27 cellular contexts compared by ENCODE assay signal in the genomic region with DNA sequence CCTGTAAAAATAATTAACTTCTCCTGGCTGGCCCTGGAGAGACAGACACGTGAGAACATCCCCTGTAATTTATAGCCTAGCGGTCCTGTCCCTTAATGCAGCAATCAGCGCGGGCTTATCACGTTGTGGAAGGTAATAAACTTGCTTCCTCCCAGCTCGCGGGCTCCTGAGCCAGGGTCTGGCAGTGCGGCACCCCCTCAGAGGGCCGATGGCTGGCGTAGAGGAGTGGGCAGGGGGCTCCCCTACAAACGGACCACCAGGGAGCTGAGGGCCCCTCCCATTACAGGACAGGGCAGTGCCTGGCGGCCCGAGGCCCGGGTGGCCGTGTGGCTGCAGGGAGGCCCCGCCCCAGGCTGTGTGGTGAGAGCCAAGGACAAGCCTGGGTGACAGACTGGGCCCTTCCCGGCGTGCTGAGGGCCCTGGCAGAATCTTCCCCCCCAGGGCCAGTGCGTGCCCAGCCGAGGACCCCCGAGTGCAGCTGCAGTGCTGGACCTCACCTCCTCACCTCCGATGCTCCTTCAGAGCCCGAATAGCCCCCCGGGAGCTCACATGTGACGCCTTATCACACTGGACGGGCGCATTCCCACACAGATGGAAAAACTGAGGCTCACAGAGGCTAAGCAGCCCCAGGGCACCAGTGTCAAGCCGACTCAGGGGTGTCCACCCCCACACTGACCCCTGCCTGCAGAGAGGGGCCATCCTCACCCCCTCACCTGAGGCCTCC.
DNase-seq lines count a peak whose midpoint lies in the region; ATAC-seq and TF ChIP-seq lines count a peak whose summit lies in the region.
"Had no signal": no experiment of that assay in that cellular context is flagged by ENCODE, and none has a peak within 500 bp of the region (broad histone marks: within the 10 kb centered on the region; RNA-seq: fewer than 3 reads in every experiment).

No MANE protein-coding gene starts in this region.

- no peaks in the 10 kb centered on the region for H3K4me1 Mint-ChIP-seq in activated CD8-positive, alpha-beta T cell treated with anti-CD3 and anti-CD28 coated beads for 36 hours (ENCODE audit: low read depth)
- H3K4me1 Mint-ChIP-seq: activated naive CD4-positive, alpha-beta T cell treated with anti-CD3 and anti-CD28 coated beads, Interleukin-2, amount 50 U/mL, for 24 hours; CD4-positive, CD25-positive, alpha-beta regulatory T cell had no signal

- H3K9me3 ChIP-seq in BE2C (no peaks in the 10 kb centered on the region), right lobe of liver (no peaks in the 10 kb centered on the region), HAP-1 (peaks cover 3% of the 10 kb centered on the region; the same call in 1 of the 2 replicates)

- H3K27me3 ChIP-seq in BE2C (peaks cover 78% of the 10 kb centered on the region), right lobe of liver (no peaks in the 10 kb centered on the region), HAP-1 (ENCODE audit: low read depth) (peaks cover 33% of the 10 kb centered on the region)
- H3K27me3 ChIP-seq: foreskin keratinocyte had no signal

- H3K27ac Mint-ChIP-seq in activated CD8-positive, alpha-beta T cell treated with anti-CD3 and anti-CD28 coated beads for 36 hours = no peak overlapping the region
- H3K27ac Mint-ChIP-seq: activated naive CD4-positive, alpha-beta T cell treated with anti-CD3 and anti-CD28 coated beads, Interleukin-2, amount 50 U/mL, for 24 hours; CD4-positive, CD25-positive, alpha-beta regulatory T cell; effector memory CD8-positive, alpha-beta T cell; HFFc6 had no signal

- WGBS in right lobe of liver (ENCODE audit: insufficient coverage, low coverage, low lambda C conversion rate, missing lambda C conversion rate) = 53% methylated on average over 9 of the region's 28 CpGs

- H3K4me1 ChIP-seq in BE2C = no peaks in the 10 kb centered on the region
- no peaks in the 10 kb centered on the region for H3K4me1 ChIP-seq in right lobe of liver
- H3K4me1 ChIP-seq in HAP-1 = no peaks in the 10 kb centered on the region
- H3K4me1 ChIP-seq: foreskin keratinocyte, heart left ventricle, stomach, tibial artery had no signal

- DNase-seq in NCI-H1105 treated with DMSO at 0.1 percent for 48 hours (lab: John Stamatoyannopoulos, UW) (peak; percentile 1), NCI-H1105 (lab: John Stamatoyannopoulos, UW) (no peak), BE2C (peak; percentile 15), right lobe of liver (peak; percentile 3 to 30 (median 26)), HAP-1 (ENCODE audit: low spot score in 2 of 2) (no peak)
- no peak for DNase-seq in activated CD8-positive, alpha-beta T cell treated with anti-CD3 and anti-CD28 coated beads for 36 hours
- DNase-seq in activated CD4-positive, alpha-beta T cell treated with anti-CD3 and anti-CD28 coated beads, Interleukin-2, amount 50 U/mL, for 1 hour = no peak
- DNase-seq: activated CD4-positive, alpha-beta T cell treated with anti-CD3 and anti-CD28 coated beads for 4 hours; CD4-positive, CD25-positive, alpha-beta regulatory T cell; effector memory CD8-positive, alpha-beta T cell; foreskin keratinocyte; HFFc6; Kasumi-1; mesendoderm; NCI-H1694 treated with DMSO at 0.1 percent for 48 hours; occipital lobe; stimulated activated CD4-positive, alpha-beta T cell treated with anti-CD3 and anti-CD28 coated beads, Interleukin-2, amount 100 ng/mL, for 24 hours; stomach had no signal

- peaks cover 7% of the 10 kb centered on the region for H3K27me3 Mint-ChIP-seq in activated CD8-positive, alpha-beta T cell treated with anti-CD3 and anti-CD28 coated beads for 36 hours

- no peak for TF ChIP-seq POLR2A in right lobe of liver (IDR thresholded peaks at IDR 0.05)

- peaks cover 10% of the 10 kb centered on the region for H3K9me3 Mint-ChIP-seq in activated CD8-positive, alpha-beta T cell treated with anti-CD3 and anti-CD28 coated beads for 36 hours
- H3K9me3 Mint-ChIP-seq: activated naive CD4-positive, alpha-beta T cell treated with anti-CD3 and anti-CD28 coated beads, Interleukin-2, amount 50 U/mL, for 24 hours had no signal

- POLR2A ChIA-PET in activated CD8-positive, alpha-beta T cell treated with anti-CD3 and anti-CD28 coated beads for 36 hours (lab: Charles Lee) = no interaction called here

- TF ChIP-seq CTCF in BE2C (IDR thresholded peaks at IDR 0.05; ENCODE audit: low read depth, low read length) (no peak), right lobe of liver (IDR thresholded peaks at IDR 0.05) (no peak)
- TF ChIP-seq CTCF in activated CD8-positive, alpha-beta T cell treated with anti-CD3 and anti-CD28 coated beads for 36 hours (IDR thresholded peaks at IDR 0.05) = no peak

- CTCF ChIA-PET in activated CD8-positive, alpha-beta T cell treated with anti-CD3 and anti-CD28 coated beads for 36 hours (lab: Charles Lee) = interaction anchor here (0.9 kb wide), 1 partner anchor 114 kb away, joined by 4 read pairs; no protein-coding TSS in a partner anchor

- H3K27ac ChIP-seq in right lobe of liver = no peak overlapping the region
- H3K27ac ChIP-seq: 22Rv1, coronary artery, foreskin keratinocyte, heart left ventricle, stomach, tibial artery had no signal

- intact Hi-C loops in right lobe of liver (cut with DNase I) = no loop called here
- intact Hi-C loops in activated CD8-positive, alpha-beta T cell treated with anti-CD3 and anti-CD28 coated beads for 36 hours (cut with micrococcal nuclease) = no loop called here

- in situ Hi-C loops in HAP-1 (cut with MboI; ENCODE audit: low sequenced_read_pairs) = no loop called here

- ATAC-seq in SK-N-SH treated with all-trans-retinoic acid at 6 μM for 48 hours (0 out of 3 replicates have a peak, but pooled peaks have one; percentile 23), right lobe of liver (no peak)
- ATAC-seq in activated CD8-positive, alpha-beta T cell treated with anti-CD3 and anti-CD28 coated beads for 36 hours = no peak
- ATAC-seq: effector memory CD8-positive, alpha-beta T cell; esophagus mucosa; foreskin keratinocyte; heart left ventricle; naive thymus-derived CD8-positive, alpha-beta T cell had no signal

- peaks cover 5% of the 10 kb centered on the region for H3K36me3 Mint-ChIP-seq in activated CD8-positive, alpha-beta T cell treated with anti-CD3 and anti-CD28 coated beads for 36 hours (ENCODE audit: low read depth)
- H3K36me3 Mint-ChIP-seq: CD4-positive, CD25-positive, alpha-beta regulatory T cell had no signal

- no peak overlapping the region for H3K4me3 Mint-ChIP-seq in activated CD8-positive, alpha-beta T cell treated with anti-CD3 and anti-CD28 coated beads for 36 hours
- H3K4me3 Mint-ChIP-seq: activated naive CD4-positive, alpha-beta T cell treated with anti-CD3 and anti-CD28 coated beads, Interleukin-2, amount 50 U/mL, for 24 hours; CD4-positive, CD25-positive, alpha-beta regulatory T cell; effector memory CD8-positive, alpha-beta T cell; HFFc6; naive thymus-derived CD8-positive, alpha-beta T cell had no signal

- no peak overlapping the region for H3K4me3 ChIP-seq in BE2C (ENCODE audit: low read depth, low read length)
- H3K4me3 ChIP-seq in right lobe of liver = no peak overlapping the region
- H3K4me3 ChIP-seq in HAP-1 = no peak overlapping the region
- H3K4me3 ChIP-seq: coronary artery, heart left ventricle, smooth muscle cell, stomach, tibial artery had no signal

- H3K36me3 ChIP-seq in BE2C (no peaks in the 10 kb centered on the region), right lobe of liver (no peaks in the 10 kb centered on the region), HAP-1 (replicated peaks) (no peaks in the 10 kb centered on the region)
- H3K36me3 ChIP-seq: heart left ventricle, stomach, tibial artery had no signal

TF ChIP-seq in SK-N-SH treated with all-trans-retinoic acid at 6 μM for 48 hours, 23 proteins besides CTCF, POLR2A, EP300 and RAD21 (continues in another document):
- TF ChIP-seq BACH2 (CRISPR knock-in tag; IDR thresholded peaks at IDR 0.05; ENCODE audit: borderline replicate concordance) (no peak), ISL1 (CRISPR knock-in tag; IDR thresholded peaks at IDR 0.05) (no peak), ARNTL (CRISPR knock-in tag; IDR thresholded peaks at IDR 0.05; ENCODE audit: borderline replicate concordance, low read depth) (no peak), ZNF565 (CRISPR knock-in tag; conservative IDR thresholded peaks at IDR 0.05; ENCODE audit: low read depth) (no peak), RARB (CRISPR knock-in tag; IDR thresholded peaks at IDR 0.05) (no peak)
- TF ChIP-seq, protein P1, sequence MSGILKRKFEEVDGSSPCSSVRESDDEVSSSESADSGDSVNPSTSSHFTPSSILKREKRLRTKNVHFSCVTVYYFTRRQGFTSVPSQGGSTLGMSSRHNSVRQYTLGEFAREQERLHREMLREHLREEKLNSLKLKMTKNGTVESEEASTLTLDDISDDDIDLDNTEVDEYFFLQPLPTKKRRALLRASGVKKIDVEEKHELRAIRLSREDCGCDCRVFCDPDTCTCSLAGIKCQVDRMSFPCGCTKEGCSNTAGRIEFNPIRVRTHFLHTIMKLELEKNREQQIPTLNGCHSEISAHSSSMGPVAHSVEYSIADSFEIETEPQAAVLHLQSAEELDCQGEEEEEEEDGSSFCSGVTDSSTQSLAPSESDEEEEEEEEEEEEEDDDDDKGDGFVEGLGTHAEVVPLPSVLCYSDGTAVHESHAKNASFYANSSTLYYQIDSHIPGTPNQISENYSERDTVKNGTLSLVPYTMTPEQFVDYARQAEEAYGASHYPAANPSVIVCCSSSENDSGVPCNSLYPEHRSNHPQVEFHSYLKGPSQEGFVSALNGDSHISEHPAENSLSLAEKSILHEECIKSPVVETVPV (CRISPR knock-in tag; IDR thresholded peaks at IDR 0.05) = no peak
- TF ChIP-seq, protein P2, sequence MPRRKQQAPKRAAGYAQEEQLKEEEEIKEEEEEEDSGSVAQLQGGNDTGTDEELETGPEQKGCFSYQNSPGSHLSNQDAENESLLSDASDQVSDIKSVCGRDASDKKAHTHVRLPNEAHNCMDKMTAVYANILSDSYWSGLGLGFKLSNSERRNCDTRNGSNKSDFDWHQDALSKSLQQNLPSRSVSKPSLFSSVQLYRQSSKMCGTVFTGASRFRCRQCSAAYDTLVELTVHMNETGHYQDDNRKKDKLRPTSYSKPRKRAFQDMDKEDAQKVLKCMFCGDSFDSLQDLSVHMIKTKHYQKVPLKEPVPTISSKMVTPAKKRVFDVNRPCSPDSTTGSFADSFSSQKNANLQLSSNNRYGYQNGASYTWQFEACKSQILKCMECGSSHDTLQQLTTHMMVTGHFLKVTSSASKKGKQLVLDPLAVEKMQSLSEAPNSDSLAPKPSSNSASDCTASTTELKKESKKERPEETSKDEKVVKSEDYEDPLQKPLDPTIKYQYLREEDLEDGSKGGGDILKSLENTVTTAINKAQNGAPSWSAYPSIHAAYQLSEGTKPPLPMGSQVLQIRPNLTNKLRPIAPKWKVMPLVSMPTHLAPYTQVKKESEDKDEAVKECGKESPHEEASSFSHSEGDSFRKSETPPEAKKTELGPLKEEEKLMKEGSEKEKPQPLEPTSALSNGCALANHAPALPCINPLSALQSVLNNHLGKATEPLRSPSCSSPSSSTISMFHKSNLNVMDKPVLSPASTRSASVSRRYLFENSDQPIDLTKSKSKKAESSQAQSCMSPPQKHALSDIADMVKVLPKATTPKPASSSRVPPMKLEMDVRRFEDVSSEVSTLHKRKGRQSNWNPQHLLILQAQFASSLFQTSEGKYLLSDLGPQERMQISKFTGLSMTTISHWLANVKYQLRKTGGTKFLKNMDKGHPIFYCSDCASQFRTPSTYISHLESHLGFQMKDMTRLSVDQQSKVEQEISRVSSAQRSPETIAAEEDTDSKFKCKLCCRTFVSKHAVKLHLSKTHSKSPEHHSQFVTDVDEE (CRISPR knock-in tag; IDR thresholded peaks at IDR 0.05) = no peak

Comparison
In these comparisons a context has a peak if more than half of its experiments do, and no peak if none do; other contexts are left out.
1. DNase-seq: peak in NCI-H1105 treated with DMSO at 0.1 percent for 48 hours (single experiment), BE2C (single experiment) and right lobe of liver (3 of 3); none in NCI-H1105 (single experiment), activated CD8-positive, alpha-beta T cell treated with anti-CD3 and anti-CD28 coated beads for 36 hours (single experiment), activated CD4-positive, alpha-beta T cell treated with anti-CD3 and anti-CD28 coated beads, Interleukin-2, amount 50 U/mL, for 1 hour (single experiment) and HAP-1 (0 of 2).